In the genomic region with DNA sequence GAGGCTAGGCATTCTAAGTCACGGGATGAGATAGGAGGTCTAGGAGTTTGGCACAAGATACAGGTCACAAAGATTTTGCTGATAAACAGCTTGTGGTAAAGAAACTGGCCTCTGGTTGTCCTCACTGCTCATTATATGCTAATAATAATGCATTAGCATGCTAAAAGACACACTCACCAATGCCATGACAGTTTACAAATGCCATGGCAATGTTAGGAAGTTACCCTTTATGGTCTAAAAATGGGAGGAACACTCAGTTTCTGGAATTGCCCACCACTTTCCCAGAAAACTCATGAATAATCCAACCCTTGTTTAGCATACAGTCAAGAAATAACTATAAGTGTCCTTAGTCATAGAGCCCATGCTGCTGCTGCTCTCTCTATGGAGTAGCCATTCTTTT, we compare ENCODE assay signal across 18 cellular contexts.
DNase-seq lines count a peak whose midpoint lies in the region; FAIRE-seq and TF ChIP-seq lines count a peak whose summit lies in the region.
"Had no signal": no experiment of that assay in that cellular context is flagged by ENCODE, and none has a peak within 500 bp of the region (broad histone marks: within the 10 kb centered on the region; RNA-seq: fewer than 3 reads in every experiment).

No MANE protein-coding gene starts in this region.

- no peaks in the 10 kb centered on the region for H3K9me3 Mint-ChIP-seq in HFFc6
- H3K9me3 Mint-ChIP-seq: CD4-positive, alpha-beta memory T cell had no signal

- H3K79me2 ChIP-seq in SK-N-SH (ENCODE audit: insufficient read depth) (no peaks in the 10 kb centered on the region), endothelial cell of umbilical vein (ENCODE audit: control insufficient read depth, insufficient read depth, low read length) (no peaks in the 10 kb centered on the region), mesendoderm (ENCODE audit: control insufficient read depth, insufficient read depth, low read length) (no peaks in the 10 kb centered on the region)

- no peaks in the 10 kb centered on the region for H3K9me1 ChIP-seq in endothelial cell of umbilical vein (replicated peaks; ENCODE audit: control insufficient read depth, extremely low read depth, insufficient read depth, low read length)

- H3K9me3 ChIP-seq in SK-N-SH (no peaks in the 10 kb centered on the region), endothelial cell of umbilical vein (replicated peaks; ENCODE audit: control insufficient read depth, insufficient read depth, low read length) (no peaks in the 10 kb centered on the region)

- no peak overlapping the region for H3K9ac ChIP-seq in SK-N-SH
- no peak overlapping the region for H3K9ac ChIP-seq in endothelial cell of umbilical vein (replicated peaks; ENCODE audit: extremely low read depth, insufficient read depth, low read length)
- no peak overlapping the region for H3K9ac ChIP-seq in mesendoderm (ENCODE audit: low read length)
- H3K9ac ChIP-seq: GM23248 had no signal

- intact Hi-C loops in endothelial cell of umbilical vein (cut with micrococcal nuclease): no loop called here

- no peaks in the 10 kb centered on the region for H3K36me3 Mint-ChIP-seq in HFFc6 (ENCODE audit: low read depth)
- H3K36me3 Mint-ChIP-seq: CD4-positive, alpha-beta memory T cell had no signal

- no peak overlapping the region for H3K27ac ChIP-seq in SK-N-SH (ENCODE audit: low read depth in 2 of 2, low read length in 1 of 2)
- no peak overlapping the region for H3K27ac ChIP-seq in endothelial cell of umbilical vein (ENCODE audit: insufficient read depth, low read depth, low read length)
- no peak overlapping the region for H3K27ac ChIP-seq in mesendoderm (ENCODE audit: low read depth, low read length)
- H3K27ac ChIP-seq: C4-2B, GM23248, HL-60 had no signal

- POLR2A ChIA-PET in SK-N-SH (lab: Yijun Ruan, JAX): no interaction called here
- POLR2A ChIA-PET in endothelial cell of umbilical vein (lab: Charles Lee): no interaction called here
- POLR2A ChIA-PET in GM10248 (lab: Yijun Ruan, JAX): no interaction called here

- H2BK15ac ChIP-seq in mesendoderm (replicated peaks; ENCODE audit: low read depth): no peak overlapping the region

- no peak overlapping the region for H3K23ac ChIP-seq in mesendoderm (ENCODE audit: low read length)

- no peak for TF ChIP-seq RAD21 in SK-N-SH (IDR thresholded peaks at IDR 0.05; ENCODE audit: low read length)

- WGBS in SK-N-SH (ENCODE audit: low lambda C conversion rate): 6% methylated on average over 1 of the region's 1 CpG
- no CpG with 5 or more reads among the region's 1 CpG for WGBS in mesendoderm (ENCODE audit: extremely low coverage, insufficient coverage, low lambda C conversion rate)

- H3K4me1 Mint-ChIP-seq in HFFc6 (ENCODE audit: low read depth): peaks cover 32% of the 10 kb centered on the region

- H3K27me3 Mint-ChIP-seq in HFFc6 (ENCODE audit: insufficient read depth): no peaks in the 10 kb centered on the region
- H3K27me3 Mint-ChIP-seq: B cell; CD4-positive, alpha-beta memory T cell had no signal

- H3K9me2 ChIP-seq in SK-N-SH: no peaks in the 10 kb centered on the region

- H3K27ac Mint-ChIP-seq in HFFc6: no peak overlapping the region
- H3K27ac Mint-ChIP-seq: B cell; CD4-positive, alpha-beta memory T cell had no signal

- peaks cover 0 to 5% of the 10 kb centered on the region in 2 experiments; a peak in 2 of 4 replicates for H3K4me1 ChIP-seq in SK-N-SH (ENCODE audit: control insufficient read depth in 1 of 2, insufficient read depth in 2 of 2, low read depth in 1 of 2, low read length in 1 of 2)
- H3K4me1 ChIP-seq in endothelial cell of umbilical vein (ENCODE audit: control insufficient read depth, extremely low read depth, insufficient read depth, low read length): no peaks in the 10 kb centered on the region
- no peaks in the 10 kb centered on the region for H3K4me1 ChIP-seq in mesendoderm (ENCODE audit: control insufficient read depth, low read depth, low read length)

- peak; percentile 20 for DNase-seq in HFFc6
- DNase-seq in SK-N-SH: no peak
- DNase-seq in endothelial cell of umbilical vein (ENCODE audit: low read depth, low spot score): no peak
- DNase-seq in mesendoderm: peak; percentile 20
- no peak for DNase-seq in activated CD4-positive, CD25-positive, alpha-beta regulatory T cell (lab: John Stamatoyannopoulos, UW)
- no peak for DNase-seq in GM10248 (ENCODE audit: extremely low spot score)
- no peak for DNase-seq in HPDE6-E6E7 (ENCODE audit: extremely low spot score)
- DNase-seq: COR-L47, DMS153, DMS79 treated with DMSO at 0.1 percent for 48 hours, GDM1, GM23248 had no signal

- H4K20me1 ChIP-seq in SK-N-SH (ENCODE audit: insufficient read depth) (no peaks in the 10 kb centered on the region), endothelial cell of umbilical vein (replicated peaks; ENCODE audit: control insufficient read depth, extremely low read depth, insufficient read depth, low read length) (no peaks in the 10 kb centered on the region)

- TF ChIP-seq CTCF in HFFc6 (IDR thresholded peaks at IDR 0.05) (no peak), SK-N-SH (IDR thresholded peaks at IDR 0.05) (no peak), endothelial cell of umbilical vein (IDR thresholded peaks at IDR 0.05; ENCODE audit: extremely low read depth in 1 of 2, insufficient read depth in 1 of 2, low read depth in 1 of 2, low read length in 2 of 2) (no peak), GM10248 (IDR thresholded peaks at IDR 0.05; ENCODE audit: control extremely low read depth, extremely low read depth, low read depth, missing control alignments) (no peak)

- H3K27me3 ChIP-seq in SK-N-SH (ENCODE audit: insufficient read depth) (no peaks in the 10 kb centered on the region; the same call in 1 of the 2 replicates), endothelial cell of umbilical vein (ENCODE audit: control insufficient read depth in 2 of 2, insufficient read depth in 2 of 2, low read length in 2 of 2) (no peaks in the 10 kb centered on the region), mesendoderm (ENCODE audit: insufficient read depth, low read length, poor library complexity) (no peaks in the 10 kb centered on the region)

- FAIRE-seq in endothelial cell of umbilical vein (lab: Jason Lieb, UNC): peak; percentile 71
- FAIRE-seq: D721Med, H54 had no signal

- dilution Hi-C loops in endothelial cell of umbilical vein (cut with MboI; ENCODE audit: extremely low pct_ligation_motif_present, low sequenced_read_pairs): no loop called here

- no peak overlapping the region for H2BK120ac ChIP-seq in mesendoderm (ENCODE audit: low read depth, low read length)

- no peak overlapping the region for H3K4ac ChIP-seq in mesendoderm (ENCODE audit: low read depth, low read length)

- CTCF ChIA-PET in SK-N-SH (lab: Yijun Ruan, JAX): no interaction called here
- CTCF ChIA-PET in endothelial cell of umbilical vein (lab: Charles Lee): no interaction called here
- CTCF ChIA-PET in GM10248 (lab: Yijun Ruan, JAX): no interaction called here

- H3K4me3 ChIP-seq in SK-N-SH (ENCODE audit: low read depth in 2 of 2, low read length in 1 of 2): no peak overlapping the region
- no peak overlapping the region for H3K4me3 ChIP-seq in endothelial cell of umbilical vein (replicated peaks in 1 of 3; ENCODE audit: insufficient read depth in 1 of 3, low read depth in 1 of 3, low read length in 3 of 3)
- no peak overlapping the region for H3K4me3 ChIP-seq in mesendoderm (ENCODE audit: low read length)
- H3K4me3 ChIP-seq: GM23248 had no signal

- no TSS peak for BruUV-seq in endothelial cell of umbilical vein (replicated peaks; lab: Mats Ljungman, UMichigan)

- H3K4me2 ChIP-seq in SK-N-SH (0 out of 2 replicates have a peak overlapping the region, but pooled peaks have one; percentile 6), endothelial cell of umbilical vein (ENCODE audit: insufficient read depth, low read length) (no peak overlapping the region), mesendoderm (ENCODE audit: low read length) (no peak overlapping the region)

- TF ChIP-seq POLR2A in endothelial cell of umbilical vein (IDR thresholded peaks at IDR 0.05; ENCODE audit: low read depth, low read length): no peak

- H4K5ac ChIP-seq in mesendoderm (ENCODE audit: low read length): no peak overlapping the region

- no peak overlapping the region for H2AK5ac ChIP-seq in mesendoderm (ENCODE audit: low read length)

- H2AFZ ChIP-seq in SK-N-SH (ENCODE audit: low read depth) (no peak overlapping the region; the same call in 1 of the 2 replicates), endothelial cell of umbilical vein (ENCODE audit: low read depth, low read length) (no peak overlapping the region)
- H2AFZ ChIP-seq: GM23248 had no signal

- no peak overlapping the region for H3K18ac ChIP-seq in mesendoderm (ENCODE audit: low read length)

- H3K4me3 Mint-ChIP-seq in HFFc6: no peak overlapping the region
- H3K4me3 Mint-ChIP-seq: B cell had no signal

- no peaks in the 10 kb centered on the region for H3F3A ChIP-seq in SK-N-SH (replicated peaks; ENCODE audit: insufficient read depth)

- H3K36me3 ChIP-seq in SK-N-SH (replicated peaks in 1 of 2; ENCODE audit: control insufficient read depth in 1 of 2, insufficient read depth in 2 of 2, low read length in 1 of 2) (no peaks in the 10 kb centered on the region), endothelial cell of umbilical vein (ENCODE audit: control insufficient read depth in 2 of 2, extremely low read depth in 1 of 2, insufficient read depth in 2 of 2, low read length in 2 of 2) (no peaks in the 10 kb centered on the region), mesendoderm (ENCODE audit: control insufficient read depth, insufficient read depth, low read length) (no peaks in the 10 kb centered on the region)

- no peak overlapping the region for H4K8ac ChIP-seq in mesendoderm (ENCODE audit: low read depth, low read length)

- no peaks in the 10 kb centered on the region for H3K79me1 ChIP-seq in mesendoderm (ENCODE audit: low read length)

- TF ChIP-seq EP300 in SK-N-SH (IDR thresholded peaks at IDR 0.05; ENCODE audit: borderline replicate concordance in 1 of 2, low read depth in 1 of 2, low read length in 1 of 2): no peak

- no peak overlapping the region for H2BK5ac ChIP-seq in mesendoderm (ENCODE audit: low read length)

- no peak overlapping the region for H3K56ac ChIP-seq in mesendoderm (ENCODE audit: low read length)

TF ChIP-seq in SK-N-SH, 30 proteins besides CTCF, POLR2A, EP300 and RAD21:
- TF ChIP-seq TCF12 (IDR thresholded peaks at IDR 0.05) (peak; percentile 40; the same call in 1 of the 2 replicates), SIN3A (IDR thresholded peaks at IDR 0.05; ENCODE audit: borderline replicate concordance, low read depth, low read length) (no peak), MAX (IDR thresholded peaks at IDR 0.05; ENCODE audit: low read depth) (no peak)

TF ChIP-seq in endothelial cell of umbilical vein, 7 proteins besides CTCF, POLR2A, EP300 and RAD21:
- TF ChIP-seq EZH2 (IDR thresholded peaks at IDR 0.05; ENCODE audit: borderline replicate concordance, low read depth, low read length, severe bottlenecking) (no peak), JUN (IDR thresholded peaks at IDR 0.05; ENCODE audit: borderline replicate concordance, insufficient read depth, insufficient read length, low read depth) (no peak), MYC (IDR thresholded peaks at IDR 0.05; ENCODE audit: low read depth, low read length) (no peak), POLR2AphosphoS5 (IDR thresholded peaks at IDR 0.05; ENCODE audit: insufficient read depth, low read depth, low read length) (no peak), FOS (IDR thresholded peaks at IDR 0.05; ENCODE audit: borderline replicate concordance, insufficient read depth, low read length) (no peak)
TF ChIP-seq in endothelial cell of umbilical vein: peak in this region for 0.

Comparison
In these comparisons a context has a peak if more than half of its experiments do, and no peak if none do; other contexts are left out.
1. DNase-seq: peak in HFFc6 (single experiment) and mesendoderm (single experiment); none in SK-N-SH (single experiment), endothelial cell of umbilical vein (single experiment), activated CD4-positive, CD25-positive, alpha-beta regulatory T cell (0 of 4), GM10248 (single experiment) and HPDE6-E6E7 (single experiment).